1 cellular context compared by ENCODE assay signal in genomic region chr19:16062789-16063188, GRCh38.
TF ChIP-seq lines count a peak whose summit lies in the region.

No MANE protein-coding gene starts in this region.

TF ChIP-seq in A549, 52 proteins besides CTCF, POLR2A, EP300 and RAD21 (continued from another document):
- TF ChIP-seq HMGXB4 (CRISPR knock-in tag; IDR thresholded peaks at IDR 0.05; ENCODE audit: borderline replicate concordance): no peak
- TF ChIP-seq FOXS1 (CRISPR knock-in tag; IDR thresholded peaks at IDR 0.05): no peak
- no peak for TF ChIP-seq SMC3 (IDR thresholded peaks at IDR 0.05)
- TF ChIP-seq NPAS2 (CRISPR knock-in tag; IDR thresholded peaks at IDR 0.05; ENCODE audit: borderline replicate concordance): no peak
